ENCODE assay signal across 8 cellular contexts in genomic region chr2:149331023-149331400, GRCh38. TPM values are rescaled to one million over a fixed set of nuclear protein-coding genes. Genes with fewer than 3 reads are reported as not detected.
A peak's percentile ranks its signal among the peaks of the same experiment; 100 is the strongest.
DNase-seq lines count a peak whose midpoint lies in the region; ATAC-seq, FAIRE-seq and TF ChIP-seq lines count a peak whose summit lies in the region.

No MANE protein-coding gene starts in this region.

- H3K9me3 Mint-ChIP-seq in WTC11: no peaks in the 10 kb centered on the region

- CTCF ChIA-PET in WTC11 (lab: Charles Lee): interaction anchor here (1.5 to 3.1 kb wide), 4 partner anchors 17 to 314 kb away, joined by 7 to 18 read pairs (median 14); partner anchors contain the start of gene LYPD6B

- H3K9me3 ChIP-seq in kidney (ENCODE audit: control insufficient read depth in 1 of 2, low read length in 2 of 2) (no peaks in the 10 kb centered on the region), stomach smooth muscle (ENCODE audit: control insufficient read depth in 2 of 2, low read length in 2 of 2) (no peaks in the 10 kb centered on the region)

- H3K36me3 Mint-ChIP-seq in WTC11: no peaks in the 10 kb centered on the region

- H3K4me3 ChIP-seq in kidney (ENCODE audit: low read length in 2 of 2) (peak overlapping the region; percentile 30 to 64), stomach smooth muscle (ENCODE audit: low read length in 2 of 2) (peak overlapping the region; percentile 64 to 79)

- POLR2A ChIA-PET in WTC11 (lab: Charles Lee): no interaction called here

- intact Hi-C loops in kidney (cut with DNase I): no loop called here

- in situ Hi-C loops in GM13977 (cut with MboI; ENCODE audit: low pct_unique_long_range_greater_than_20kb, low sequenced_read_pairs, unreplicated experiment): no loop called here

- H3K36me3 ChIP-seq in kidney (ENCODE audit: control insufficient read depth in 1 of 2, insufficient read depth in 2 of 2, low read length in 2 of 2) (no peaks in the 10 kb centered on the region), stomach smooth muscle (ENCODE audit: control insufficient read depth in 2 of 2, insufficient read depth in 2 of 2, low read length in 2 of 2) (no peaks in the 10 kb centered on the region)

- H3K27me3 Mint-ChIP-seq in WTC11 (ENCODE audit: low read depth): peaks cover 20% of the 10 kb centered on the region

- no peak overlapping the region for H3K27ac ChIP-seq in kidney (ENCODE audit: low read depth in 2 of 2, low read length in 2 of 2)
- H3K27ac ChIP-seq in stomach smooth muscle (ENCODE audit: low read length): no peak overlapping the region

- DNase-seq in DMS53 (lab: John Stamatoyannopoulos, UW): peak; percentile 12
- no peak for DNase-seq in DMS53 treated with DMSO at 0.1 percent for 48 hours (lab: John Stamatoyannopoulos, UW; ENCODE audit: unreplicated experiment)
- peak; percentile 19 for DNase-seq in WTC11 (ENCODE audit: low spot score)
- no peak for DNase-seq in kidney
- no peak for DNase-seq in GM13977 (ENCODE audit: low spot score)
- no peak for DNase-seq in CD1c-positive myeloid dendritic cell (ENCODE audit: extremely low spot score)

- H3K9ac ChIP-seq in kidney (ENCODE audit: low read length in 2 of 2) (peak overlapping the region in 1 of 2 donors; percentile 49), stomach smooth muscle (ENCODE audit: low read length in 2 of 2) (peak overlapping the region; percentile 13 to 41)

- no peak overlapping the region for H3K27ac Mint-ChIP-seq in WTC11

- H3K27me3 ChIP-seq in stomach smooth muscle (ENCODE audit: control insufficient read depth in 1 of 2, insufficient read depth in 2 of 2, low read length in 2 of 2): peaks cover 9 to 11% of the 10 kb centered on the region in 2 donors

- H3K4me1 ChIP-seq in kidney (ENCODE audit: control insufficient read depth in 1 of 2, insufficient read depth in 1 of 2, low read depth in 1 of 2, low read length in 2 of 2) (peaks cover 0 to 5% of the 10 kb centered on the region in 2 donors), stomach smooth muscle (ENCODE audit: control insufficient read depth, insufficient read depth, low read length) (peaks cover 17% of the 10 kb centered on the region)

- TF ChIP-seq CTCF in WTC11 (IDR thresholded peaks at IDR 0.05) (no peak), kidney (IDR thresholded peaks at IDR 0.05; ENCODE audit: borderline replicate concordance, extremely low read depth, insufficient read depth) (no peak), GM13977 (IDR thresholded peaks at IDR 0.05; ENCODE audit: extremely low read depth, insufficient read depth, missing control alignments) (no peak)

- H3K4me3 Mint-ChIP-seq in WTC11: peak overlapping the region; percentile 80

- H3K4me1 Mint-ChIP-seq in WTC11: peaks cover 27% of the 10 kb centered on the region

- no peak for FAIRE-seq in kidney (lab: Jason Lieb, UNC)

- ATAC-seq in WTC11 (peak; percentile 7), HG02840 (IDR thresholded peaks at IDR 0.05; ENCODE audit: low FRiP score, unreplicated experiment) (no peak)

TF ChIP-seq in WTC11, 78 proteins besides CTCF, POLR2A, EP300 and RAD21:
- TF ChIP-seq GTF2I (CRISPR knock-in tag; conservative IDR thresholded peaks at IDR 0.05) (no peak), ZNF512 (CRISPR knock-in tag; IDR thresholded peaks at IDR 0.05; ENCODE audit: borderline replicate concordance) (no peak), ELF4 (CRISPR knock-in tag; IDR thresholded peaks at IDR 0.05; ENCODE audit: low read depth) (no peak), ZNF532 (CRISPR knock-in tag; IDR thresholded peaks at IDR 0.05; ENCODE audit: borderline replicate concordance) (no peak)
- TF ChIP-seq, protein P1, sequence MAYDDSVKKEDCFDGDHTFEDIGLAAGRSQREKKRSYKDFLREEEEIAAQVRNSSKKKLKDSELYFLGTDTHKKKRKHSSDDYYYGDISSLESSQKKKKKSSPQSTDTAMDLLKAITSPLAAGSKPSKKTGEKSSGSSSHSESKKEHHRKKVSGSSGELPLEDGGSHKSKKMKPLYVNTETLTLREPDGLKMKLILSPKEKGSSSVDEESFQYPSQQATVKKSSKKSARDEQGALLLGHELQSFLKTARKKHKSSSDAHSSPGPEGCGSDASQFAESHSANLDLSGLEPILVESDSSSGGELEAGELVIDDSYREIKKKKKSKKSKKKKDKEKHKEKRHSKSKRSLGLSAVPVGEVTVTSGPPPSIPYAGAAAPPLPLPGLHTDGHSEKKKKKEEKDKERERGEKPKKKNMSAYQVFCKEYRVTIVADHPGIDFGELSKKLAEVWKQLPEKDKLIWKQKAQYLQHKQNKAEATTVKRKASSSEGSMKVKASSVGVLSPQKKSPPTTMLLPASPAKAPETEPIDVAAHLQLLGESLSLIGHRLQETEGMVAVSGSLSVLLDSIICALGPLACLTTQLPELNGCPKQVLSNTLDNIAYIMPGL (CRISPR knock-in tag; IDR thresholded peaks at IDR 0.05): no peak
- TF ChIP-seq, protein P2, sequence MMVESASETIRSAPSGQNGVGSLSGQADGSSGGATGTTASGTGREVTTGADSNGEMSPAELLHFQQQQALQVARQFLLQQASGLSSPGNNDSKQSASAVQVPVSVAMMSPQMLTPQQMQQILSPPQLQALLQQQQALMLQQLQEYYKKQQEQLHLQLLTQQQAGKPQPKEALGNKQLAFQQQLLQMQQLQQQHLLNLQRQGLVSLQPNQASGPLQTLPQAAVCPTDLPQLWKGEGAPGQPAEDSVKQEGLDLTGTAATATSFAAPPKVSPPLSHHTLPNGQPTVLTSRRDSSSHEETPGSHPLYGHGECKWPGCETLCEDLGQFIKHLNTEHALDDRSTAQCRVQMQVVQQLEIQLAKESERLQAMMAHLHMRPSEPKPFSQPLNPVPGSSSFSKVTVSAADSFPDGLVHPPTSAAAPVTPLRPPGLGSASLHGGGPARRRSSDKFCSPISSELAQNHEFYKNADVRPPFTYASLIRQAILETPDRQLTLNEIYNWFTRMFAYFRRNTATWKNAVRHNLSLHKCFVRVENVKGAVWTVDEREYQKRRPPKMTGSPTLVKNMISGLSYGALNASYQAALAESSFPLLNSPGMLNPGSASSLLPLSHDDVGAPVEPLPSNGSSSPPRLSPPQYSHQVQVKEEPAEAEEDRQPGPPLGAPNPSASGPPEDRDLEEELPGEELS (CRISPR knock-in tag; IDR thresholded peaks at IDR 0.05): no peak
- TF ChIP-seq, protein P3, sequence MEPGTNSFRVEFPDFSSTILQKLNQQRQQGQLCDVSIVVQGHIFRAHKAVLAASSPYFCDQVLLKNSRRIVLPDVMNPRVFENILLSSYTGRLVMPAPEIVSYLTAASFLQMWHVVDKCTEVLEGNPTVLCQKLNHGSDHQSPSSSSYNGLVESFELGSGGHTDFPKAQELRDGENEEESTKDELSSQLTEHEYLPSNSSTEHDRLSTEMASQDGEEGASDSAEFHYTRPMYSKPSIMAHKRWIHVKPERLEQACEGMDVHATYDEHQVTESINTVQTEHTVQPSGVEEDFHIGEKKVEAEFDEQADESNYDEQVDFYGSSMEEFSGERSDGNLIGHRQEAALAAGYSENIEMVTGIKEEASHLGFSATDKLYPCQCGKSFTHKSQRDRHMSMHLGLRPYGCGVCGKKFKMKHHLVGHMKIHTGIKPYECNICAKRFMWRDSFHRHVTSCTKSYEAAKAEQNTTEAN (CRISPR knock-in tag; IDR thresholded peaks at IDR 0.05): 0 out of 2 replicates have a peak, but pooled peaks have one; percentile 21
TF ChIP-seq in WTC11: peak in this region for 1.

RNA-seq across cellular contexts. Expression of gene LYPD6, which starts 0.6 kb away (rescaled TPM):
- total RNA-seq in WTC11 (2021): 4.8 to 5.1 TPM (median 5.0 TPM) in 3 replicates
- 1.1 TPM for total RNA-seq in kidney
- 2.2 TPM for polyA plus RNA-seq in kidney (ENCODE audit: insufficient read depth, low read depth, low replicate concordance)

Comparison
In these comparisons a context has a peak if more than half of its experiments do, and no peak if none do; other contexts are left out.
1. DNase-seq: peak in DMS53 (single experiment) and WTC11 (single experiment); none in DMS53 treated with DMSO at 0.1 percent for 48 hours (single experiment), kidney (single experiment), GM13977 (single experiment) and CD1c-positive myeloid dendritic cell (single experiment).